Comparison of ENCODE assay signal across 1 cellular context in genomic region chrX:48747415-48748026, GRCh38.
TF ChIP-seq lines count a peak whose summit lies in the region.

No MANE protein-coding gene starts in this region.

TF ChIP-seq in H1, 55 proteins besides CTCF, POLR2A, EP300 and RAD21:
- TF ChIP-seq TEAD4 (IDR thresholded peaks at IDR 0.05; ENCODE audit: low read depth, low read length) (0 out of 2 replicates have a peak, but pooled peaks have one; percentile 15), SP2 (IDR thresholded peaks at IDR 0.05; ENCODE audit: low read length) (no peak)
